3 cellular contexts compared by ENCODE assay signal in genomic region chr7:103063895-103064294, GRCh38.
TF ChIP-seq lines count a peak whose summit lies in the region.

No MANE protein-coding gene starts in this region.

TF ChIP-seq in GM23338, 12 proteins besides CTCF, POLR2A, EP300 and RAD21 (continues in another document):
- TF ChIP-seq EZH2phosphoT487 (IDR thresholded peaks at IDR 0.05; ENCODE audit: unreplicated experiment) (no peak), CREB1 (CRISPR knock-in tag; IDR thresholded peaks at IDR 0.05; ENCODE audit: low read depth) (no peak), ZNF331 (CRISPR knock-in tag; IDR thresholded peaks at IDR 0.05; ENCODE audit: low read depth) (no peak), JUNB (IDR thresholded peaks at IDR 0.05; ENCODE audit: unreplicated experiment) (no peak), POLR2AphosphoS5 (IDR thresholded peaks at IDR 0.05; ENCODE audit: low read depth) (no peak), STAT1 (IDR thresholded peaks at IDR 0.05; ENCODE audit: unreplicated experiment) (no peak), ETS1 (IDR thresholded peaks at IDR 0.05) (no peak)

TF ChIP-seq in IMR-90, 13 proteins besides CTCF, POLR2A, EP300 and RAD21:
- TF ChIP-seq NFE2L2 (IDR thresholded peaks at IDR 0.05; ENCODE audit: low read depth, low read length): no peak

TF ChIP-seq in H1, 55 proteins besides CTCF, POLR2A, EP300 and RAD21:
- no peak for TF ChIP-seq SRF (IDR thresholded peaks at IDR 0.05; ENCODE audit: low read depth, low read length)
- TF ChIP-seq ZNF274 (IDR thresholded peaks at IDR 0.05; ENCODE audit: borderline replicate concordance, extremely low read depth, low read length): no peak
- TF ChIP-seq GABPA (IDR thresholded peaks at IDR 0.05; ENCODE audit: borderline replicate concordance, insufficient read depth, low read length): no peak
- no peak for TF ChIP-seq RBBP5 (IDR thresholded peaks at IDR 0.05; ENCODE audit: borderline replicate concordance, low read depth, low read length)
- TF ChIP-seq RXRA (IDR thresholded peaks at IDR 0.05; ENCODE audit: insufficient read depth, low read depth, low read length): no peak
- TF ChIP-seq CBX8 (IDR thresholded peaks at IDR 0.05; ENCODE audit: borderline replicate concordance, low read depth, low read length): no peak
TF ChIP-seq in H1: peak in this region for 0.
